8 cellular contexts compared by ENCODE assay signal in the genomic region with DNA sequence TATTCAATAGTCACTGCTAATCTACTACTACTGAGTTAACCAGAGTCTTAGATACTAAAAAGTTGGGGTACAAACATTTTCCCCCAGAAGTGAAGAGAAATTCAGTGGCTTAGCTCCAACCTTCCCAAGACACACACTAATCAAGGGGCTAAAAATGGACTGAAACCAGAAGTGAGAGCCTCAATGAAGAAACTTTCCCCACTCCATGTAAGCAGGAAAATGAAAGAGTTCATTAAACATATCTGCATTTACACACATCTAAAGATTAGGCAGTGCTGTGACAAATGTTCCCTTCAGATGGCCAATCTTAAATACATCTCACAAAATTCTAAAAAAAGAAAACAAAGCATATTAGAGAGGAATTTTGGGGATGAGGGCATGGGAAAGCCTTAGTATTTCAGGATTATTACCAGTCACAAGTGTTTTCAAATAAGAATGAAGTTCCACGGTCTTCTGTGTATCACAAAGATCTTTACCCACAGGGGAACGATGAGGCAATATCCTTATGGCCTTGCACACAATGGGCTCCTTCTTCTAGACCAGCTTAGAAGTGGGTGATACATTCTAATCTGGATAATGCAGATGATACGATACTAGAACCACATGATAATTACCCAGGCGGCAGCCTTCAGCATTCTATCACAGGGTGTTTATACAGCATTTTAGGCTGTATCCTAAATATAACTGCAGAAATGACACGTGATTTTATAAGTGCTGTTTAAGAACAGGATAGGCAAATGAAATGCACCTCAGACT. TPM values are rescaled to one million over a fixed set of nuclear protein-coding genes. Genes with fewer than 3 reads are reported as not detected.
DNase-seq lines count a peak whose midpoint lies in the region; ATAC-seq and TF ChIP-seq lines count a peak whose summit lies in the region.

No MANE protein-coding gene starts in this region.

- H3K27me3 ChIP-seq in esophagus squamous epithelium (no peaks in the 10 kb centered on the region), tibial nerve (no peaks in the 10 kb centered on the region), endodermal cell (ENCODE audit: control insufficient read depth, insufficient read depth, low read length, poor library complexity, severe bottlenecking) (no peaks in the 10 kb centered on the region)

- H3K4me3 Mint-ChIP-seq in CD14-positive monocyte: peak overlapping the region in 1 of 2 donors; percentile 32
- no peak overlapping the region for H3K4me3 Mint-ChIP-seq in endodermal cell

- TF ChIP-seq POLR2A in esophagus squamous epithelium (IDR thresholded peaks at IDR 0.05) (no peak), tibial nerve (IDR thresholded peaks at IDR 0.05) (no peak)

- H3K9ac ChIP-seq in endodermal cell (ENCODE audit: extremely low read depth, low read length, poor library complexity, severe bottlenecking): no peak overlapping the region

- no peaks in the 10 kb centered on the region for H3K9me3 ChIP-seq in esophagus squamous epithelium
- no peaks in the 10 kb centered on the region for H3K9me3 ChIP-seq in tibial nerve
- no peaks in the 10 kb centered on the region for H3K9me3 ChIP-seq in endodermal cell (ENCODE audit: control insufficient read depth, low read length)

- WGBS in esophagus squamous epithelium, 2 donors: 54 to 67% methylated on average over 5 of the region's 5 CpGs
- WGBS in tibial nerve, 2 donors: 14 to 22% methylated on average over 5 of the region's 5 CpGs
- 77 to 79% methylated on average over 5 of the region's 5 CpGs for WGBS in endodermal cell (ENCODE audit: insufficient coverage in 1 of 2, insufficient read length in 1 of 2), 2 experiments

- H3K27ac ChIP-seq in esophagus squamous epithelium (peak overlapping the region in 3 of 4 donors; percentile 27 to 36 (median 32)), tibial nerve (peak overlapping the region; percentile 51 to 87 (median 71)), endodermal cell (ENCODE audit: low read depth, low read length) (no peak overlapping the region)

- in situ Hi-C loops in G401 (cut with HindIII; ENCODE audit: low sequenced_read_pairs): no loop called here

- intact Hi-C loops in CD14-positive monocyte (cut with micrococcal nuclease): loop anchor here in 1 of 2 donors (5.0 kb wide), 1 partner anchor 36 kb away; no protein-coding TSS in a partner anchor
- intact Hi-C loops in esophagus squamous epithelium (cut with DNase I): no loop called here

- H3K4me3 ChIP-seq in esophagus squamous epithelium: peak overlapping the region in 1 of 4 donors; percentile 2
- no peak overlapping the region for H3K4me3 ChIP-seq in tibial nerve
- H3K4me3 ChIP-seq in endodermal cell (ENCODE audit: low read length): no peak overlapping the region

- H3K9me3 Mint-ChIP-seq in CD14-positive monocyte: peaks cover 0 to 2% (median 0%) of the 10 kb centered on the region in 7 donors
- H3K9me3 Mint-ChIP-seq in endodermal cell: peaks cover 8% of the 10 kb centered on the region

- H3K4me1 ChIP-seq in esophagus squamous epithelium (peaks cover 0 to 12% (median 3%) of the 10 kb centered on the region in 3 donors), tibial nerve (peaks cover 0 to 41% (median 24%) of the 10 kb centered on the region in 4 donors), endodermal cell (ENCODE audit: control insufficient read depth, insufficient read depth, low read length) (no peaks in the 10 kb centered on the region)

- ATAC-seq in GM21381 (IDR thresholded peaks at IDR 0.05; ENCODE audit: unreplicated experiment): peak; percentile 32

- H3K27me3 Mint-ChIP-seq in CD14-positive monocyte (ENCODE audit: low read depth in 3 of 3): peaks cover 0 to 3% (median 0%) of the 10 kb centered on the region in 3 donors
- no peaks in the 10 kb centered on the region for H3K27me3 Mint-ChIP-seq in endodermal cell (ENCODE audit: insufficient read depth)

- TF ChIP-seq CTCF in CD14-positive monocyte (IDR thresholded peaks at IDR 0.05) (no peak), esophagus squamous epithelium (IDR thresholded peaks at IDR 0.05) (no peak), tibial nerve (IDR thresholded peaks at IDR 0.05) (no peak), endodermal cell (conservative IDR thresholded peaks at IDR 0.05) (no peak)

- H3K4me1 Mint-ChIP-seq in CD14-positive monocyte (peaks cover 76% of the 10 kb centered on the region), endodermal cell (peaks cover 6% of the 10 kb centered on the region)

- H3K36me3 Mint-ChIP-seq in CD14-positive monocyte: peaks cover 17 to 23% of the 10 kb centered on the region in 2 donors
- H3K36me3 Mint-ChIP-seq in endodermal cell (ENCODE audit: low read depth): peaks cover 3% of the 10 kb centered on the region

- H3K36me3 ChIP-seq in esophagus squamous epithelium (no peaks in the 10 kb centered on the region), tibial nerve (no peaks in the 10 kb centered on the region), endodermal cell (ENCODE audit: control insufficient read depth, insufficient read depth, low read length) (no peaks in the 10 kb centered on the region)

- no peak for DNase-seq in CD14-positive monocyte (ENCODE audit: low spot score)
- peak; percentile 54 for DNase-seq in NOMO-1 treated with DMSO at 0.1 percent for 48 hours (lab: John Stamatoyannopoulos, UW; ENCODE audit: unreplicated experiment)
- DNase-seq in esophagus squamous epithelium (lab: John Stamatoyannopoulos, UW): no peak
- DNase-seq in tibial nerve (ENCODE audit: low spot score in 2 of 2): no peak
- DNase-seq in GOT3 (lab: John Stamatoyannopoulos, UW): no peak
- no peak for DNase-seq in G401 (ENCODE audit: low spot score)
- no peak for DNase-seq in endodermal cell

- TF ChIP-seq EP300 in tibial nerve (IDR thresholded peaks at IDR 0.05): peak in 1 of 2 donors; percentile 68

- H3K27ac Mint-ChIP-seq in CD14-positive monocyte (peak overlapping the region; percentile 74 to 93 (median 85)), endodermal cell (no peak overlapping the region)

RNA-seq across cellular contexts. Expression of gene ANKRD44, which starts 17.1 kb away (rescaled TPM):
- 10 to 100 TPM; 64.9 to 91.9 TPM for polyA plus RNA-seq in CD14-positive monocyte
- 10 to 100 TPM in 2 of 4 donors, 1 to 10 TPM in 2; 4.5 to 54.0 (median 11.4) TPM for total RNA-seq in esophagus squamous epithelium
- total RNA-seq in tibial nerve: 10 to 100 TPM; 28.5 to 48.9 (median 41.5) TPM
- total RNA-seq in G401 (2014; rRNA removed; shearing (Covaris generic)): not detected in 2 replicates
- total RNA-seq in endodermal cell: 10 to 100 TPM in 1 of 2 donors, 1 to 10 TPM in 1; 6.2 to 10.6 TPM
- 3.2 TPM for polyA plus RNA-seq in endodermal cell (2013, experiment 1 of 2)
- 2.2 TPM for polyA plus RNA-seq in endodermal cell (2013, experiment 2 of 2)
